Comparison of ENCODE assay signal across 12 cellular contexts in genomic region chr2:9708683-9709538, GRCh38.
DNase-seq lines count a peak whose midpoint lies in the region; ATAC-seq, FAIRE-seq and TF ChIP-seq lines count a peak whose summit lies in the region.
"Had no signal": no experiment of that assay in that cellular context is flagged by ENCODE, and none has a peak within 500 bp of the region (broad histone marks: within the 10 kb centered on the region; RNA-seq: fewer than 3 reads in every experiment).

No MANE protein-coding gene starts in this region.

- H2AFZ ChIP-seq in HepG2 (ENCODE audit: low read length), result no peak overlapping the region

- DNase-seq in HepG2 (ENCODE audit: low spot score) (no peak), right lobe of liver (no peak), medulla oblongata (ENCODE audit: extremely low spot score) (no peak), right atrium auricular region (ENCODE audit: low spot score) (no peak), natural killer cell (no peak)
- peak; percentile 62 to 74 for DNase-seq in activated CD4-positive, alpha-beta T cell treated with anti-CD3 and anti-CD28 coated beads, Interleukin-2, amount 50 U/mL, for 48 hours
- DNase-seq: amniotic stem cell; effector memory CD4-positive, alpha-beta T cell; mesendoderm; psoas muscle had no signal

- ATAC-seq in HepG2, result no peak
- ATAC-seq in right lobe of liver, result no peak
- peak; percentile 45 for ATAC-seq in HG02852 (IDR thresholded peaks at IDR 0.05; ENCODE audit: unreplicated experiment)
- no peak for ATAC-seq in natural killer cell
- ATAC-seq: psoas muscle had no signal

- no peak overlapping the region for H3K27ac ChIP-seq in HepG2 (ENCODE audit: extremely low read length, insufficient read depth, low read length)
- H3K27ac ChIP-seq in right lobe of liver, result no peak overlapping the region
- no peak overlapping the region for H3K27ac ChIP-seq in right atrium auricular region
- H3K27ac ChIP-seq: psoas muscle had no signal

- intact Hi-C loops in HepG2 (cut with micrococcal nuclease; ENCODE audit: unreplicated experiment) (no loop called here), right lobe of liver (cut with DNase I) (no loop called here), natural killer cell (cut with micrococcal nuclease) (no loop called here)

- H3K4me3 ChIP-seq in HepG2 (replicated peaks in 1 of 3; ENCODE audit: insufficient read depth in 1 of 3, low read depth in 2 of 3, low read length in 3 of 3) (no peak overlapping the region), right lobe of liver (no peak overlapping the region), right atrium auricular region (no peak overlapping the region)
- H3K4me3 ChIP-seq: psoas muscle had no signal

- peaks cover 60% of the 10 kb centered on the region for H3K4me1 Mint-ChIP-seq in stimulated activated naive CD8-positive, alpha-beta T cell treated with anti-CD3 and anti-CD28 coated beads, Interleukin-15, Interleukin-2, amounts not matched to agents 100 ng/mL and 50 ng/mL, for 24 hours (ENCODE audit: low read depth)
- H3K4me1 Mint-ChIP-seq in natural killer cell, result peaks cover 26 to 57% of the 10 kb centered on the region in 2 donors

- H3K9me3 Mint-ChIP-seq in stimulated activated naive CD8-positive, alpha-beta T cell treated with anti-CD3 and anti-CD28 coated beads, Interleukin-15, Interleukin-2, amounts not matched to agents 100 ng/mL and 50 ng/mL, for 24 hours, result no peaks in the 10 kb centered on the region
- H3K9me3 Mint-ChIP-seq in natural killer cell, result no peaks in the 10 kb centered on the region

- H3K27me3 ChIP-seq in HepG2 (ENCODE audit: control insufficient read depth in 1 of 2, insufficient read depth in 2 of 2, low read length in 2 of 2), result peaks cover 2 to 18% of the 10 kb centered on the region in 2 experiments; a peak in 3 of 5 replicates
- no peaks in the 10 kb centered on the region for H3K27me3 ChIP-seq in right lobe of liver
- no peaks in the 10 kb centered on the region for H3K27me3 ChIP-seq in right atrium auricular region

- no peak for TF ChIP-seq EP300 in HepG2 (IDR thresholded peaks at IDR 0.05; ENCODE audit: low read depth in 2 of 2, low read length in 2 of 2)
- TF ChIP-seq EP300 in HepG2 (CRISPR knock-in tag; IDR thresholded peaks at IDR 0.05; ENCODE audit: borderline replicate concordance), result no peak

- WGBS in HepG2 (ENCODE audit: low lambda C conversion rate), result 48% methylated on average over 15 of the region's 15 CpGs
- WGBS in right lobe of liver (ENCODE audit: insufficient coverage, low coverage, low lambda C conversion rate, missing lambda C conversion rate), result 52% methylated on average over 8 of the region's 15 CpGs

- TF ChIP-seq CTCF in HepG2 (CRISPR knock-in tag; IDR thresholded peaks at IDR 0.05) (no peak), right lobe of liver (IDR thresholded peaks at IDR 0.05) (no peak), right atrium auricular region (IDR thresholded peaks at IDR 0.05) (no peak), natural killer cell (IDR thresholded peaks at IDR 0.05) (no peak)

- TF ChIP-seq POLR2A in HepG2 (IDR thresholded peaks at IDR 0.05; ENCODE audit: insufficient read depth in 1 of 2, low read depth in 2 of 2, low read length in 2 of 2) (no peak), right lobe of liver (IDR thresholded peaks at IDR 0.05) (no peak)

- no peaks in the 10 kb centered on the region for H3K79me2 ChIP-seq in HepG2 (ENCODE audit: insufficient read depth, low read length)

- H3K27ac Mint-ChIP-seq in stimulated activated naive CD8-positive, alpha-beta T cell treated with anti-CD3 and anti-CD28 coated beads, Interleukin-15, Interleukin-2, amounts not matched to agents 100 ng/mL and 50 ng/mL, for 24 hours, result peak overlapping the region; percentile 72
- H3K27ac Mint-ChIP-seq in natural killer cell, result no peak overlapping the region

- no peak overlapping the region for H3K4me3 Mint-ChIP-seq in stimulated activated naive CD8-positive, alpha-beta T cell treated with anti-CD3 and anti-CD28 coated beads, Interleukin-15, Interleukin-2, amounts not matched to agents 100 ng/mL and 50 ng/mL, for 24 hours
- no peak overlapping the region for H3K4me3 Mint-ChIP-seq in natural killer cell

- H4K20me1 ChIP-seq in HepG2 (ENCODE audit: insufficient read depth, low read length), result no peaks in the 10 kb centered on the region

- CTCF ChIA-PET in HepG2 (lab: Yijun Ruan, JAX; ENCODE audit: low intra/inter-chr PET ratio, low total read pairs), result no interaction called here

- H3K4me2 ChIP-seq in HepG2 (ENCODE audit: low read depth, low read length), result no peak overlapping the region

- POLR2A ChIA-PET in HepG2 (lab: Yijun Ruan, JAX), result no interaction called here

- no peaks in the 10 kb centered on the region for H3K36me3 Mint-ChIP-seq in stimulated activated naive CD8-positive, alpha-beta T cell treated with anti-CD3 and anti-CD28 coated beads, Interleukin-15, Interleukin-2, amounts not matched to agents 100 ng/mL and 50 ng/mL, for 24 hours (ENCODE audit: low read depth)
- no peaks in the 10 kb centered on the region for H3K36me3 Mint-ChIP-seq in natural killer cell

- H3K4me1 ChIP-seq in HepG2 (ENCODE audit: insufficient read depth, low read length) (peaks cover 24% of the 10 kb centered on the region), right lobe of liver (no peaks in the 10 kb centered on the region), right atrium auricular region (peaks cover 0 to 7% of the 10 kb centered on the region in 2 donors)
- H3K4me1 ChIP-seq: psoas muscle had no signal

- H3K36me3 ChIP-seq in HepG2 (replicated peaks in 1 of 2; ENCODE audit: control insufficient read depth in 1 of 2, insufficient read depth in 2 of 2, low read length in 2 of 2), result no peaks in the 10 kb centered on the region
- H3K36me3 ChIP-seq in right lobe of liver, result no peaks in the 10 kb centered on the region
- no peaks in the 10 kb centered on the region for H3K36me3 ChIP-seq in right atrium auricular region

- H3K9me3 ChIP-seq in HepG2 (ENCODE audit: low read length) (no peaks in the 10 kb centered on the region), right lobe of liver (no peaks in the 10 kb centered on the region), right atrium auricular region (no peaks in the 10 kb centered on the region)
- H3K9me3 ChIP-seq: psoas muscle had no signal

- FAIRE-seq in HepG2 (lab: Jason Lieb, UNC), result no peak

- H3K9ac ChIP-seq in HepG2 (ENCODE audit: insufficient read depth, low read depth, low read length), result no peak overlapping the region

- BruUV-seq in HepG2 (replicated peaks; lab: Mats Ljungman, UMichigan), result no TSS peak

- no peak for TF ChIP-seq RAD21 in HepG2 (CRISPR knock-in tag; IDR thresholded peaks at IDR 0.05)

- H3K27me3 Mint-ChIP-seq in stimulated activated naive CD8-positive, alpha-beta T cell treated with anti-CD3 and anti-CD28 coated beads, Interleukin-15, Interleukin-2, amounts not matched to agents 100 ng/mL and 50 ng/mL, for 24 hours, result no peaks in the 10 kb centered on the region
- no peaks in the 10 kb centered on the region for H3K27me3 Mint-ChIP-seq in natural killer cell (ENCODE audit: low read depth in 2 of 2)

- in situ Hi-C loops in HepG2 (cut with HindIII; ENCODE audit: extremely low pct_ligation_motif_present, low pct_unique_long_range_greater_than_20kb), result no loop called here

TF ChIP-seq in HepG2, 621 proteins besides CTCF, POLR2A, EP300 and RAD21 (continues in another document):
- TF ChIP-seq ARID4A (CRISPR knock-in tag; IDR thresholded peaks at IDR 0.05; ENCODE audit: borderline replicate concordance), result no peak

Comparison
In these comparisons a context has a peak if more than half of its experiments do, and no peak if none do; other contexts are left out.
1. DNase-seq: peak in activated CD4-positive, alpha-beta T cell treated with anti-CD3 and anti-CD28 coated beads, Interleukin-2, amount 50 U/mL, for 48 hours (2 of 2); none in HepG2 (single experiment), right lobe of liver (0 of 3), medulla oblongata (single experiment), right atrium auricular region (single experiment) and natural killer cell (single experiment).